20 cellular contexts compared by ENCODE assay signal in the genomic region with DNA sequence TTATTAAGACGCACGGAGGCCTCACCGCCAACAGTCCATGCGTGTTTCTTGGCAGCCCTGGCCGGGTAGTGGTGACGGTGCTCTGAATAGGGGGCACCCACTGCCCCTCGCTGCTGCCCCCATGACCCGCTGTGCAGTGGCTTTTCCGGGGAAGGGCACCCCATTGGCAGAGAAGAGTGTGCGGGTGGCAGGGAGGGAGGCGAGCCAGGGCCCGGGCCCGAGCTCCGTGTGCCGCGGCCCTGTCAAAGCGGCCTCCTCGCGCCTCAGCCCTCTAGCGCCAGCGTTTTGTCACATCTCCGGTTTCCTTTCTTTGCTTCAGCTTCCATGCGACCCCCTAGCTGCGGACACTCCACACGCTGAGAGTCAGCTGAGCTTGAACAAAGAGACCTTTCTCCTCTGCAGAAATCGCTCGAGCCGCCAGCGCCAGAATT.
A peak's percentile ranks its signal among the peaks of the same experiment; 100 is the strongest.
DNase-seq lines count a peak whose midpoint lies in the region; ATAC-seq and TF ChIP-seq lines count a peak whose summit lies in the region.
"Had no signal": no experiment of that assay in that cellular context is flagged by ENCODE, and none has a peak within 500 bp of the region (broad histone marks: within the 10 kb centered on the region; RNA-seq: fewer than 3 reads in every experiment).

No MANE protein-coding gene starts in this region.

- no peak for TF ChIP-seq CTCF in Panc1 (IDR thresholded peaks at IDR 0.05)
- no peak for TF ChIP-seq CTCF in endothelial cell (IDR thresholded peaks at IDR 0.05; ENCODE audit: unreplicated experiment)

- H3K27ac ChIP-seq in Panc1 (ENCODE audit: low read length): no peak overlapping the region
- peak overlapping the region; percentile 20 for H3K27ac ChIP-seq in layer of hippocampus (ENCODE audit: low read depth, low read length)
- H3K27ac ChIP-seq: colonic mucosa, left lung, thyroid gland had no signal

- BruUV-seq in Panc1 (replicated peaks; lab: Mats Ljungman, UMichigan): no TSS peak

- CTCF ChIA-PET in Panc1 (lab: Charles Lee): no interaction called here

- H3K27me3 ChIP-seq in Panc1 (ENCODE audit: control insufficient read depth, insufficient read depth, low read length) (no peaks in the 10 kb centered on the region), layer of hippocampus (ENCODE audit: control insufficient read depth, insufficient read depth, low read length) (no peaks in the 10 kb centered on the region)
- H3K27me3 ChIP-seq: colonic mucosa, thyroid gland had no signal

- POLR2A ChIA-PET in Panc1 (lab: Charles Lee): no interaction called here

- no peak overlapping the region for H3K27ac Mint-ChIP-seq in endothelial cell (ENCODE audit: unreplicated experiment)
- H3K27ac Mint-ChIP-seq: T-helper 17 cell had no signal

- H3K36me3 Mint-ChIP-seq in endothelial cell (ENCODE audit: low read depth, unreplicated experiment): peaks cover 16% of the 10 kb centered on the region

- H3K9me3 Mint-ChIP-seq in endothelial cell (ENCODE audit: unreplicated experiment): peaks cover 65% of the 10 kb centered on the region

- H3K27me3 Mint-ChIP-seq in endothelial cell (ENCODE audit: unreplicated experiment): peaks cover 29% of the 10 kb centered on the region
- H3K27me3 Mint-ChIP-seq: T-helper 17 cell had no signal

- no peaks in the 10 kb centered on the region for H3K4me1 Mint-ChIP-seq in endothelial cell (ENCODE audit: unreplicated experiment)
- H3K4me1 Mint-ChIP-seq: T-helper 17 cell had no signal

- intact Hi-C loops in Panc1 (cut with micrococcal nuclease; ENCODE audit: unreplicated experiment): no loop called here

- in situ Hi-C loops in Panc1 (cut with HindIII; ENCODE audit: low pct_unique_long_range_greater_than_20kb, low sequenced_read_pairs): no loop called here

- H3K4me3 ChIP-seq in Panc1 (ENCODE audit: low read depth in 2 of 2, low read length in 2 of 2): no peak overlapping the region
- H3K4me3 ChIP-seq: colonic mucosa, left lung, thyroid gland had no signal

- no peaks in the 10 kb centered on the region for H3K9me3 ChIP-seq in Panc1 (ENCODE audit: control insufficient read depth, insufficient read depth, low read depth, low read length)
- H3K9me3 ChIP-seq: Caco-2, colonic mucosa, thyroid gland had no signal

- H3K36me3 ChIP-seq in Panc1 (ENCODE audit: control insufficient read depth, insufficient read depth, low read length): no peaks in the 10 kb centered on the region
- H3K36me3 ChIP-seq: colonic mucosa, left lung, thyroid gland had no signal

- DNase-seq in Panc1 (ENCODE audit: low read depth, low spot score): no peak
- no peak for DNase-seq in endothelial cell (ENCODE audit: low spot score)
- peak; percentile 47 for DNase-seq in putamen (ENCODE audit: low spot score)
- no peak for DNase-seq in GM03348 (ENCODE audit: low spot score)
- no peak for DNase-seq in activated CD8-positive, alpha-beta memory T cell treated with anti-CD3 and anti-CD28 coated beads for 24 hours
- DNase-seq in GDM1 (lab: John Stamatoyannopoulos, UW): no peak
- no peak for DNase-seq in germinal center (ENCODE audit: low spot score)
- DNase-seq: activated CD4-positive, CD25-positive, alpha-beta regulatory T cell; activated gamma-delta T cell; Caco-2; colonic mucosa; erythroblast; left lung; NCI-H510A; right cardiac atrium; SHP77 treated with DMSO at 0.1 percent for 48 hours; stimulated activated CD4-positive, alpha-beta T cell treated with anti-CD3 and anti-CD28 coated beads, Interleukin-2, amount 100 ng/mL, for 48 hours; T-helper 17 cell; thyroid gland had no signal

- H3K4me1 ChIP-seq in Panc1 (ENCODE audit: control insufficient read depth, insufficient read depth, low read length): no peaks in the 10 kb centered on the region
- H3K4me1 ChIP-seq: Caco-2, colonic mucosa, left lung, thyroid gland had no signal

- ATAC-seq in Panc1: 0 out of 2 replicates have a peak, but pooled peaks have one; percentile 32
- ATAC-seq: left lung, T-helper 17 cell had no signal

- peak overlapping the region; percentile 42 for H3K4me3 Mint-ChIP-seq in endothelial cell (ENCODE audit: unreplicated experiment)
- H3K4me3 Mint-ChIP-seq: T-helper 17 cell had no signal
